Comparison of ENCODE assay signal across 12 cellular contexts in the genomic region with DNA sequence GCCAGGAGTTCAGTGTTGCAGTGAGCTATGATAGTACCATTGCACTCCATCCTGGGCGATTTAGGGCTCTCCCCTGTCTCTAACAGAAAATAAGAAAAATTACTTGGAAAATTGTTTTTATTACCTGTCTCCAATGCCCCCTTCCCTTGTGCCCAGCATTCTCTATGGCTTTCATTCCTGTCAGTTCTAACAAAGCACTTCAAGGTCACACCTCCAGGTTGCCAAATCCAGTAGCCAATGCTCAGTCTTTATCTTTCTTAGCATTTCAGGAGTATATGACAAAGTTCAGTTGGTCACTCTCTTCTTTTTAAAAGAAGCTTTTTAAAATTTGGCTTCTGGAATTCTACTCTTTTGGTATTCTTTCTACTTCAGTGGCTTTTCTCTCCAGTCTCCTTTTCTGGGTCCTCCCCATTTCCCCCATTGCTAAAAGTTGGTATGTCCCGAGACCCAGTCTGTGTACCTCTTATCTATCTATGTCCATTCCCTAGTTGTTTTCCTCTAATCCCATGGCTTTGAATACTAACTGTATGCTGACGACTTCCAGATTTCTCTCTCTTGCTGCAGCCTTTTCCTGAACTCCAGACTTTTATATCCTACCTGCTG.
"Had no signal": no experiment of that assay in that cellular context is flagged by ENCODE, and none has a peak within 500 bp of the region (broad histone marks: within the 10 kb centered on the region; RNA-seq: fewer than 3 reads in every experiment).

No MANE protein-coding gene starts in this region.

- DNase-seq: activated CD4-positive, alpha-beta memory T cell treated with anti-CD3 and anti-CD28 coated beads, Interleukin-2, amount 10 ng/mL, durations not matched to agents 7 days and 5 days; activated gamma-delta T cell; activated T-cell treated with anti-CD3 and anti-CD28 coated beads, Interleukin-2, amount 50 U/mL, for 48 hours; amygdala; brain microvascular endothelial cell; cerebellar nuclear complex; dermis blood vessel endothelial cell; erythroblast; occipital lobe; psoas muscle; stimulated activated CD4-positive, alpha-beta T cell treated with anti-CD3 and anti-CD28 coated beads, Interleukin-15, amount 100 ng/mL, for 24 hours; transverse colon had no signal

- H3K4me3 ChIP-seq: psoas muscle, transverse colon had no signal

- H3K27ac ChIP-seq: brain microvascular endothelial cell, psoas muscle had no signal

- H3K27me3 ChIP-seq: brain microvascular endothelial cell, transverse colon had no signal

- H3K9me3 ChIP-seq: psoas muscle, transverse colon had no signal

- H3K36me3 ChIP-seq: brain microvascular endothelial cell, transverse colon had no signal
